ENCODE assay signal across 20 cellular contexts in the genomic region with DNA sequence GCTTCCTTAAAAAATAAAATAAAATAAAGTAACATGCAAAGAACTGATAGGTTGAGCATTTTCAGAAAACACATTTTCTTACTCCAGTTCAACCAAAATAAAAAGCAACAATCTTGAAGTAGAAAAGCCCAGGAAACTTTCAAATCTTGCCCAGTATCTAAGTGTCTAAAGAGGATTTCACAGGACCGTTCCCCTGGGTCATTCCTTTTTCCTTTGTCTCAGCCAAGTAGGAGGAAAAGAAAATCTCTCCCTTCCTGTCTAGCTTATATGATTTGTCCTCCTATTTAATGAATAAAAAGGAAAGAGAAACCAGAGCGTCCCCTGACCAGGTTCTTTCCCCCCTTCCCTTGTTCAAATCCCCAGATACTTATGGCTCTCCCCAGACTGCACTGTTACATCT.
A peak's percentile ranks its signal among the peaks of the same experiment; 100 is the strongest.
DNase-seq lines count a peak whose midpoint lies in the region; FAIRE-seq and TF ChIP-seq lines count a peak whose summit lies in the region.
"Had no signal": no experiment of that assay in that cellular context is flagged by ENCODE, and none has a peak within 500 bp of the region (broad histone marks: within the 10 kb centered on the region; RNA-seq: fewer than 3 reads in every experiment).

No MANE protein-coding gene starts in this region.

- H3K4me1 ChIP-seq in astrocyte (ENCODE audit: insufficient read depth, low read length) (no peaks in the 10 kb centered on the region), uterus (peaks cover 0 to 4% of the 10 kb centered on the region in 2 donors), prostate gland (replicated peaks) (no peaks in the 10 kb centered on the region)
- H3K4me1 ChIP-seq: Caco-2 had no signal

- H3K9me3 Mint-ChIP-seq in astrocyte (ENCODE audit: unreplicated experiment) (no peaks in the 10 kb centered on the region), nephron (no peaks in the 10 kb centered on the region)
- H3K9me3 Mint-ChIP-seq: CD4-positive, CD25-positive, alpha-beta regulatory T cell; H9 had no signal

- H3K9ac ChIP-seq in astrocyte (ENCODE audit: low read length), result no peak overlapping the region

- H3K27ac ChIP-seq in astrocyte (ENCODE audit: low read depth, low read length), result peak overlapping the region; percentile 40
- H3K27ac ChIP-seq in uterus, result peak overlapping the region; percentile 67 to 83
- no peak overlapping the region for H3K27ac ChIP-seq in prostate gland
- H3K27ac ChIP-seq: PC-9 had no signal

- FAIRE-seq in astrocyte (lab: Jason Lieb, UNC), result no peak
- FAIRE-seq: GM19239 had no signal

- H3K4me3 ChIP-seq in astrocyte (ENCODE audit: insufficient read depth, low read depth, low read length) (no peak overlapping the region), uterus (no peak overlapping the region), lower leg skin (ENCODE audit: low read depth, poor library complexity, severe bottlenecking) (no peak overlapping the region), prostate gland (no peak overlapping the region)
- H3K4me3 ChIP-seq: MG63, PC-9 had no signal

- no peaks in the 10 kb centered on the region for H3K27me3 Mint-ChIP-seq in astrocyte (ENCODE audit: low read depth, unreplicated experiment)
- H3K27me3 Mint-ChIP-seq in nephron (ENCODE audit: low read depth), result no peaks in the 10 kb centered on the region

- H3K27ac Mint-ChIP-seq in astrocyte (ENCODE audit: unreplicated experiment) (no peak overlapping the region), nephron (peak overlapping the region; percentile 94 to 96 (median 95))
- H3K27ac Mint-ChIP-seq: B cell; CD4-positive, CD25-positive, alpha-beta regulatory T cell had no signal

- TF ChIP-seq CTCF in astrocyte (IDR thresholded peaks at IDR 0.05; ENCODE audit: insufficient read depth, low read depth, low read length) (no peak), nephron (IDR thresholded peaks at IDR 0.05; ENCODE audit: unreplicated experiment in 3 of 3) (no peak), uterus (IDR thresholded peaks at IDR 0.05) (no peak), lower leg skin (IDR thresholded peaks at IDR 0.05) (no peak), prostate gland (IDR thresholded peaks at IDR 0.05) (no peak)

- no peak overlapping the region for H3K4me2 ChIP-seq in astrocyte (ENCODE audit: low read length)
- H3K4me2 ChIP-seq: PC-9 had no signal

- no peak overlapping the region for H2AFZ ChIP-seq in astrocyte (ENCODE audit: low read depth, low read length)
- H2AFZ ChIP-seq: PC-9 had no signal

- WGBS in lower leg skin, 2 donors, result 45 to 52% methylated on average over 2 of the region's 2 CpGs
- 74% methylated on average over 2 of the region's 2 CpGs for WGBS in prostate gland

- intact Hi-C loops in uterus (cut with DNase I; ENCODE audit: low total_unique reads), result no loop called here
- intact Hi-C loops in lower leg skin (cut with DNase I; ENCODE audit: low total_unique reads), result no loop called here
- intact Hi-C loops in prostate gland (cut with DNase I), result no loop called here

- no peaks in the 10 kb centered on the region for H3K9me3 ChIP-seq in astrocyte (ENCODE audit: insufficient read depth, low read depth, low read length)
- H3K9me3 ChIP-seq in uterus, result no peaks in the 10 kb centered on the region
- H3K9me3 ChIP-seq in prostate gland, result no peaks in the 10 kb centered on the region
- H3K9me3 ChIP-seq: Caco-2, MG63 had no signal

- H4K20me1 ChIP-seq in astrocyte (ENCODE audit: insufficient read depth, low read length), result no peaks in the 10 kb centered on the region

- TF ChIP-seq POLR2A in uterus (IDR thresholded peaks at IDR 0.05), result no peak
- no peak for TF ChIP-seq POLR2A in lower leg skin (IDR thresholded peaks at IDR 0.05)
- no peak for TF ChIP-seq POLR2A in prostate gland (IDR thresholded peaks at IDR 0.05)

- H3K36me3 ChIP-seq in astrocyte (ENCODE audit: insufficient read depth, low read length) (no peaks in the 10 kb centered on the region), uterus (no peaks in the 10 kb centered on the region), prostate gland (no peaks in the 10 kb centered on the region)
- H3K36me3 ChIP-seq: MG63 had no signal

- DNase-seq in astrocyte (ENCODE audit: low read depth) (no peak), fibroblast of gingiva (ENCODE audit: low read depth) (peak; percentile 14), uterus (no peak), glomerular visceral epithelial cell (ENCODE audit: extremely low spot score) (no peak), lower leg skin (ENCODE audit: low spot score in 2 of 2) (no peak), prostate gland (ENCODE audit: low spot score) (no peak)
- DNase-seq: Caco-2; CD4-positive, CD25-positive, alpha-beta regulatory T cell; H9; Karpas-422; MG63; NCI-H1092; NCI-H146; NCI-H2081 treated with DMSO at 0.1 percent for 48 hours; NCI-H510A treated with DMSO at 0.1 percent for 48 hours; NCI-H82; PC-9 had no signal

- no peaks in the 10 kb centered on the region for H3K36me3 Mint-ChIP-seq in astrocyte (ENCODE audit: low read depth, unreplicated experiment)
- H3K36me3 Mint-ChIP-seq in nephron (ENCODE audit: low read depth), result no peaks in the 10 kb centered on the region
- H3K36me3 Mint-ChIP-seq: CD4-positive, CD25-positive, alpha-beta regulatory T cell had no signal

- H3K27me3 ChIP-seq in astrocyte (ENCODE audit: insufficient read depth, low read length) (no peaks in the 10 kb centered on the region), uterus (no peaks in the 10 kb centered on the region), prostate gland (replicated peaks; ENCODE audit: insufficient read depth) (no peaks in the 10 kb centered on the region)
- H3K27me3 ChIP-seq: MG63 had no signal

- no peaks in the 10 kb centered on the region for H3K79me2 ChIP-seq in astrocyte (ENCODE audit: insufficient read depth, low read length)

- H3K4me3 Mint-ChIP-seq in astrocyte (ENCODE audit: unreplicated experiment), result no peak overlapping the region
- peak overlapping the region in 1 of 3 experiments; percentile 3 for H3K4me3 Mint-ChIP-seq in nephron
- H3K4me3 Mint-ChIP-seq: B cell; CD4-positive, CD25-positive, alpha-beta regulatory T cell; H9 had no signal

- no peaks in the 10 kb centered on the region for H3K4me1 Mint-ChIP-seq in astrocyte (ENCODE audit: low read depth, unreplicated experiment)
- H3K4me1 Mint-ChIP-seq in nephron, result peaks cover 70% of the 10 kb centered on the region
- H3K4me1 Mint-ChIP-seq: B cell; CD4-positive, CD25-positive, alpha-beta regulatory T cell had no signal

Comparison
In these comparisons a context has a peak if more than half of its experiments do, and no peak if none do; other contexts are left out.
1. H3K27ac ChIP-seq: peak in astrocyte (single experiment) and uterus (2 of 2); none in prostate gland (0 of 2).